Comparison of ENCODE assay signal across 8 cellular contexts in genomic region chr1:84299536-84300260, GRCh38. TPM values are rescaled to one million over a fixed set of nuclear protein-coding genes. Genes with fewer than 3 reads are reported as not detected.
DNase-seq lines count a peak whose midpoint lies in the region; ATAC-seq and TF ChIP-seq lines count a peak whose summit lies in the region.

No MANE protein-coding gene starts in this region.

- H4K8ac ChIP-seq in H9 (replicated peaks; ENCODE audit: insufficient read length, low read depth, low read length), result no peak overlapping the region

- no peak overlapping the region for H2BK12ac ChIP-seq in H9 (ENCODE audit: insufficient read length, low read depth, low read length)

- H4K91ac ChIP-seq in H9 (ENCODE audit: insufficient read length, low read depth, low read length), result no peak overlapping the region

- H3K4me2 ChIP-seq in H9 (ENCODE audit: insufficient read depth, insufficient read length, low read length), result peak overlapping the region; percentile 65

- H3K14ac ChIP-seq in H9 (ENCODE audit: insufficient read depth, low read length), result no peak overlapping the region

- CTCF ChIA-PET in A673 (lab: Charles Lee), result no interaction called here

- TF ChIP-seq RAD21 in liver (IDR thresholded peaks at IDR 0.05), result no peak

- no peak for TF ChIP-seq POLR2A in ovary (IDR thresholded peaks at IDR 0.05)

- peaks cover 12% of the 10 kb centered on the region for H3K23me2 ChIP-seq in H9 (ENCODE audit: insufficient read length, low read depth, low read length, poor library complexity, severe bottlenecking)

- H3K9me3 Mint-ChIP-seq in H9, result peaks cover 3 to 14% of the 10 kb centered on the region in 2 experiments; a peak in 4 of 5 replicates
- H3K9me3 Mint-ChIP-seq in type B pancreatic cell, result peaks cover 8% of the 10 kb centered on the region

- H4K5ac ChIP-seq in H9 (ENCODE audit: insufficient read length, low read depth, low read length), result no peak overlapping the region

- H3K79me2 ChIP-seq in H9 (ENCODE audit: insufficient read depth, low read length), result no peaks in the 10 kb centered on the region

- H3K79me1 ChIP-seq in H9 (ENCODE audit: insufficient read depth, low read depth, low read length, poor library complexity, severe bottlenecking), result no peaks in the 10 kb centered on the region

- no TSS peak for BruUV-seq in A673 (replicated peaks; lab: Mats Ljungman, UMichigan)

- TF ChIP-seq CTCF in A673 (conservative IDR thresholded peaks at IDR 0.05; ENCODE audit: low read depth, low read length) (no peak), H9 (conservative IDR thresholded peaks at IDR 0.05) (no peak), liver (IDR thresholded peaks at IDR 0.05; ENCODE audit: low read depth, low read length, missing input control) (no peak), type B pancreatic cell (conservative IDR thresholded peaks at IDR 0.05) (no peak), ovary (IDR thresholded peaks at IDR 0.05) (no peak)

- no peak for TF ChIP-seq EP300 in ovary (IDR thresholded peaks at IDR 0.05)

- H3T11ph ChIP-seq in H9 (ENCODE audit: low read length), result no peak overlapping the region

- H3K27me3 ChIP-seq in A673 (replicated peaks; ENCODE audit: insufficient read depth, low read depth, low read length, poor library complexity), result no peaks in the 10 kb centered on the region
- no peaks in the 10 kb centered on the region for H3K27me3 ChIP-seq in H9 (ENCODE audit: insufficient read depth, low read length)
- no peaks in the 10 kb centered on the region for H3K27me3 ChIP-seq in liver (ENCODE audit: control insufficient read depth in 4 of 4, insufficient read depth in 4 of 4, low read length in 3 of 4)
- H3K27me3 ChIP-seq in ovary, result no peaks in the 10 kb centered on the region

- no peak overlapping the region for H3K23ac ChIP-seq in H9 (ENCODE audit: insufficient read length, low read depth, low read length)

- no peaks in the 10 kb centered on the region for H4K20me1 ChIP-seq in H9 (ENCODE audit: control insufficient read depth, insufficient read depth, insufficient read length)

- no peak overlapping the region for H2BK20ac ChIP-seq in H9 (ENCODE audit: low read depth, low read length, poor library complexity, severe bottlenecking)

- no peak overlapping the region for H2BK5ac ChIP-seq in H9 (ENCODE audit: insufficient read length, low read length)

- H3K4me1 ChIP-seq in A673 (ENCODE audit: insufficient read depth, low read length, poor library complexity, severe bottlenecking) (peaks cover 32% of the 10 kb centered on the region), H9 (ENCODE audit: insufficient read depth, low read length) (peaks cover 10% of the 10 kb centered on the region; the same call in 1 of the 2 replicates), liver (ENCODE audit: control insufficient read depth in 4 of 4, insufficient read depth in 4 of 4, low read length in 3 of 4) (peaks cover 0 to 24% (median 10%) of the 10 kb centered on the region in 4 donors), ovary (ENCODE audit: insufficient read depth) (peaks cover 2% of the 10 kb centered on the region)

- H3K4me1 Mint-ChIP-seq in H9, result peaks cover 37 to 45% of the 10 kb centered on the region in 2 experiments
- peaks cover 50% of the 10 kb centered on the region for H3K4me1 Mint-ChIP-seq in type B pancreatic cell (ENCODE audit: unreplicated experiment)

- H3K4me3 Mint-ChIP-seq in H9 (peak overlapping the region; percentile 87 to 93), type B pancreatic cell (peak overlapping the region; percentile 92)

- H3K36me3 ChIP-seq in A673 (ENCODE audit: insufficient read depth, low read length, poor library complexity, severe bottlenecking), result no peaks in the 10 kb centered on the region
- no peaks in the 10 kb centered on the region for H3K36me3 ChIP-seq in liver (ENCODE audit: control insufficient read depth in 4 of 4, insufficient read depth in 3 of 4, low read depth in 1 of 4, low read length in 3 of 4)
- no peaks in the 10 kb centered on the region for H3K36me3 ChIP-seq in ovary

- H3K56ac ChIP-seq in H9 (ENCODE audit: insufficient read length, low read depth, low read length), result no peak overlapping the region

- no peak overlapping the region for H3K4ac ChIP-seq in H9 (ENCODE audit: low read depth, low read length)

- DNase-seq in A673 (ENCODE audit: low spot score) (peak; percentile 31), H9 (no peak), type B pancreatic cell (ENCODE audit: extremely low spot score, unreplicated experiment) (no peak), ovary (no peak), cortex of kidney (lab: John Stamatoyannopoulos, UW) (no peak)

- H2BK120ac ChIP-seq in H9 (ENCODE audit: low read depth, low read length, poor library complexity, severe bottlenecking), result no peak overlapping the region

- no peak overlapping the region for H2AK5ac ChIP-seq in H9 (ENCODE audit: insufficient read length, low read length)

- POLR2A ChIA-PET in A673 (lab: Charles Lee; ENCODE audit: low non-redundant PET), result no interaction called here

- intact Hi-C loops in A673 (cut with micrococcal nuclease; ENCODE audit: unreplicated experiment), result loop anchor here (5.0 kb wide), 2 partner anchors 133 to 157 kb away; partner anchors contain the start of gene PRKACB
- intact Hi-C loops in ovary (cut with DNase I), result no loop called here

- H3K36me3 Mint-ChIP-seq in H9 (ENCODE audit: insufficient read depth in 1 of 3, low read depth in 3 of 3) (peaks cover 0 to 2% (median 0%) of the 10 kb centered on the region in 3 experiments; a peak in 3 of 7 replicates), type B pancreatic cell (peaks cover 5% of the 10 kb centered on the region)

- H3K27ac Mint-ChIP-seq in H9 (peak overlapping the region in 1 of 3 experiments; percentile 71; a peak in 1 of 7 replicates), type B pancreatic cell (peak overlapping the region; percentile 83)

- no peak overlapping the region for H2AFZ ChIP-seq in H9 (ENCODE audit: low read length)

- peaks cover 8% of the 10 kb centered on the region for H3K9me3 ChIP-seq in A673 (ENCODE audit: low read depth, low read length, poor library complexity, severe bottlenecking)
- H3K9me3 ChIP-seq in H9 (ENCODE audit: control insufficient read depth, low read depth, low read length), result no peaks in the 10 kb centered on the region
- H3K9me3 ChIP-seq in liver (ENCODE audit: control insufficient read depth in 4 of 4, low read length in 3 of 4), result peaks cover 0 to 6% (median under 1%) of the 10 kb centered on the region in 4 donors
- H3K9me3 ChIP-seq in ovary, result no peaks in the 10 kb centered on the region

- H3K27ac ChIP-seq in A673 (ENCODE audit: low read depth, low read length, poor library complexity, severe bottlenecking) (peak overlapping the region; percentile 79), H9 (ENCODE audit: insufficient read length, low read depth, low read length) (no peak overlapping the region), angular gyrus (ENCODE audit: low read depth, low read length) (peak overlapping the region; percentile 80), liver (ENCODE audit: low read depth in 1 of 2, low read length in 2 of 2) (peak overlapping the region in 1 of 2 donors; percentile 53), ovary (no peak overlapping the region)

- no peak overlapping the region for H3K9ac ChIP-seq in H9 (ENCODE audit: extremely low read depth, insufficient read length, low read length)
- H3K9ac ChIP-seq in liver (ENCODE audit: low read depth in 1 of 2, low read length in 2 of 2), result no peak overlapping the region

- no peak overlapping the region for H3K18ac ChIP-seq in H9 (ENCODE audit: insufficient read length, low read depth, low read length)

- H3K4me3 ChIP-seq in A673 (ENCODE audit: low read depth, low read length, poor library complexity, severe bottlenecking) (peak overlapping the region; percentile 74), liver (ENCODE audit: low read depth in 1 of 3, low read length in 3 of 3) (peak overlapping the region in 2 of 3 donors; percentile 51 to 71), ovary (no peak overlapping the region)

- H3K27me3 Mint-ChIP-seq in H9 (ENCODE audit: low read depth), result peaks cover 6% of the 10 kb centered on the region; the same call in 1 of the 2 replicates
- H3K27me3 Mint-ChIP-seq in type B pancreatic cell, result no peaks in the 10 kb centered on the region

- no peak for ATAC-seq in HG03439 (IDR thresholded peaks at IDR 0.05; ENCODE audit: unreplicated experiment)

- WGBS in H9 (ENCODE audit: extremely low coverage, insufficient read length, low lambda C conversion rate), result no CpG with 5 or more reads among the region's 4 CpGs
- WGBS in liver, result 48% methylated on average over 4 of the region's 4 CpGs
- 34 to 48% (median 43%) methylated on average over 4 of the region's 4 CpGs for WGBS in ovary, 3 donors

- H2BK15ac ChIP-seq in H9 (ENCODE audit: low read depth, low read length), result no peak overlapping the region

TF ChIP-seq in liver, 16 proteins besides CTCF, POLR2A, EP300 and RAD21 (continues in another document):
- no peak for TF ChIP-seq JUND (IDR thresholded peaks at IDR 0.05)
- TF ChIP-seq, protein P1, sequence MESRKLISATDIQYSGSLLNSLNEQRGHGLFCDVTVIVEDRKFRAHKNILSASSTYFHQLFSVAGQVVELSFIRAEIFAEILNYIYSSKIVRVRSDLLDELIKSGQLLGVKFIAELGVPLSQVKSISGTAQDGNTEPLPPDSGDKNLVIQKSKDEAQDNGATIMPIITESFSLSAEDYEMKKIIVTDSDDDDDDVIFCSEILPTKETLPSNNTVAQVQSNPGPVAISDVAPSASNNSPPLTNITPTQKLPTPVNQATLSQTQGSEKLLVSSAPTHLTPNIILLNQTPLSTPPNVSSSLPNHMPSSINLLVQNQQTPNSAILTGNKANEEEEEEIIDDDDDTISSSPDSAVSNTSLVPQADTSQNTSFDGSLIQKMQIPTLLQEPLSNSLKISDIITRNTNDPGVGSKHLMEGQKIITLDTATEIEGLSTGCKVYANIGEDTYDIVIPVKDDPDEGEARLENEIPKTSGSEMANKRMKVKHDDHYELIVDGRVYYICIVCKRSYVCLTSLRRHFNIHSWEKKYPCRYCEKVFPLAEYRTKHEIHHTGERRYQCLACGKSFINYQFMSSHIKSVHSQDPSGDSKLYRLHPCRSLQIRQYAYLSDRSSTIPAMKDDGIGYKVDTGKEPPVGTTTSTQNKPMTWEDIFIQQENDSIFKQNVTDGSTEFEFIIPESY (IDR thresholded peaks at IDR 0.05), result no peak
- TF ChIP-seq TAF1 (conservative IDR thresholded peaks at IDR 0.05), result no peak
- TF ChIP-seq GABPA (IDR thresholded peaks at IDR 0.05 in 1 of 2, conservative IDR thresholded peaks at IDR 0.05 in 1 of 2), result no peak
- no peak for TF ChIP-seq NR2F2 (IDR thresholded peaks at IDR 0.05)
- no peak for TF ChIP-seq MAX (IDR thresholded peaks at IDR 0.05)

RNA-seq across cellular contexts. Expression of gene SAMD13, which starts 1.8 kb away (rescaled TPM):
- total RNA-seq in A673 (2021) (1.2 and 1.6 TPM in 2 replicates), H9 (2021) (0.61 and 0.97 TPM in 2 replicates), liver (under 1 TPM; 0.17 to 0.61 TPM), type B pancreatic cell (ENCODE audit: low replicate concordance) (3.6 and 6.0 TPM in 2 replicates), ovary (1 to 10 TPM in 2 of 7 donors, under 1 TPM in 3, not detected in 2; 0.24 to 2.0 (median 0.62) TPM)
- polyA plus RNA-seq in liver (under 1 TPM in 1 of 2 donors, not detected in 1; 0.17 TPM), ovary (1 to 10 TPM in 1 of 2 donors, under 1 TPM in 1; 0.63 to 2.9 TPM)

Comparison
In these comparisons a context has a peak if more than half of its experiments do, and no peak if none do; other contexts are left out.
1. H3K27ac ChIP-seq: peak in A673 (single experiment) and angular gyrus (single experiment); none in H9 (single experiment) and ovary (0 of 2).